ENCODE assay signal across 1 cellular context in genomic region chr13:41589434-41589833, GRCh38.
TF ChIP-seq lines count a peak whose summit lies in the region.

No MANE protein-coding gene starts in this region.

TF ChIP-seq in HepG2, 621 proteins besides CTCF, POLR2A, EP300 and RAD21:
- TF ChIP-seq ZFP91 (CRISPR knock-in tag; IDR thresholded peaks at IDR 0.05; ENCODE audit: borderline replicate concordance) (no peak), NONO (IDR thresholded peaks at IDR 0.05) (no peak), NONO (CRISPR knock-in tag; conservative IDR thresholded peaks at IDR 0.05) (no peak), ZNF331 (CRISPR knock-in tag; IDR thresholded peaks at IDR 0.05) (peak; percentile 88)
